In the genomic region with DNA sequence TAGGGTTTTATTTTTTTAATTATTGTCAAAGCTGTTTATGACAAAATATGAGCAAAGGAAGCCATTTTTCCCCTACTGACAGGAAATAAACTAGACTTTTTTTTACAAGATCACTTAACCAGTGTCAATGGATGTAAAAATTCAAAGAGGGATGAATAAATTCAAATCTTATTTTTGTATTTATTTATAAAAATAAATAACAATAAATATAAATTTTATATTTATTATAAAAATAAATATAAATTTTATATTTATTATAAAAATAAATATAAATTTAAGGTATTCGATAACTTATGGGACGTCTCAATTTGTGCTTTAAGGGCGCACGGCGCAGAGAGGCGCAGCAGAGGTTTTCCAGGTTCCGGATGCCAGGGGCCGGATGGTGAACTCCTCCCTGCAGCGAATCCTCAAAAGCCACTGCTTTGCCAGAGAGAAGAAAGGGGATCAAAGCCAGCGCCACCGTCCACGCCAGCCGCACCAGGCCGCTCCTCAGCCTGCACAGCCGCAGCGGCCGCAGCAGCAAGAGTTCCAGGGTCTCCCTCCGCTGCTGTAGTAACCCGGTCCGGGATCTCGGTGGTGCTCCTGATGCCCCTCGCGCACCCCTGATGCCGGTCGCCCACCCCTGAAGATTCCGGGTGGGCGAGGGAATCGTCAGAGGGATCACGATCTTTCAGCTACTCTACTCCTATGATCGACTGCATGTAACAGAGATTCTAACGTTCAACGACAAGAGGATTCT, we compare ENCODE assay signal across 14 cellular contexts. TPM values are rescaled to one million over a fixed set of nuclear protein-coding genes. Genes with fewer than 3 reads are reported as not detected.
DNase-seq lines count a peak whose midpoint lies in the region; ATAC-seq and TF ChIP-seq lines count a peak whose summit lies in the region.
"Had no signal": no experiment of that assay in that cellular context is flagged by ENCODE, and none has a peak within 500 bp of the region (broad histone marks: within the 10 kb centered on the region; RNA-seq: fewer than 3 reads in every experiment).

No MANE protein-coding gene starts in this region.

- H3K4me1 ChIP-seq in right cardiac atrium (ENCODE audit: control insufficient read depth, insufficient read depth, low read length): no peaks in the 10 kb centered on the region
- no peaks in the 10 kb centered on the region for H3K4me1 ChIP-seq in vagina

- H3K36me3 ChIP-seq in vagina: no peaks in the 10 kb centered on the region

- H3K4me3 ChIP-seq in right cardiac atrium (ENCODE audit: low read length) (peak overlapping the region; percentile 34), vagina (peak overlapping the region; percentile 15 to 26)

- no peak for TF ChIP-seq POLR2A in vagina (IDR thresholded peaks at IDR 0.05)

- H3K27me3 ChIP-seq in right cardiac atrium (ENCODE audit: control insufficient read depth, insufficient read depth): no peaks in the 10 kb centered on the region
- no peaks in the 10 kb centered on the region for H3K27me3 ChIP-seq in vagina

- no peak for ATAC-seq in right cardiac atrium
- no peak for ATAC-seq in left ventricle myocardium superior
- no peak for ATAC-seq in GM21528 (IDR thresholded peaks at IDR 0.05; ENCODE audit: low FRiP score, unreplicated experiment)
- ATAC-seq in HG03520 (IDR thresholded peaks at IDR 0.05; ENCODE audit: unreplicated experiment): no peak
- ATAC-seq: HepG2, left colon had no signal

- H3K9me3 ChIP-seq in right cardiac atrium (ENCODE audit: control insufficient read depth, low read length): no peaks in the 10 kb centered on the region
- H3K9me3 ChIP-seq in vagina: no peaks in the 10 kb centered on the region

- H3K27ac ChIP-seq in right cardiac atrium (ENCODE audit: low read length): no peak overlapping the region
- H3K27ac ChIP-seq in vagina: no peak overlapping the region

- no peak for TF ChIP-seq CTCF in vagina (IDR thresholded peaks at IDR 0.05)

- DNase-seq in right cardiac atrium: peak in 1 of 3 donors; percentile 10
- DNase-seq in left ventricle myocardium superior: no peak
- peak; percentile 20 for DNase-seq in dermis blood vessel endothelial cell
- DNase-seq in lung microvascular endothelial cell (ENCODE audit: low read depth in 2 of 2): peak; percentile 5 to 16
- DNase-seq in vagina (ENCODE audit: extremely low spot score in 2 of 2): no peak
- DNase-seq in Ammon's horn (ENCODE audit: low spot score): no peak
- DNase-seq: activated naive CD4-positive, alpha-beta T cell treated with anti-CD3 and anti-CD28 coated beads, Interleukin-2, amount 50 U/mL, for 16 hours; foreskin melanocyte; left colon; NCI-H1436; stimulated activated CD4-positive, alpha-beta T cell treated with anti-CD3 and anti-CD28 coated beads, Interleukin-1b, Interleukin-23, amount 100 ng/mL, for 48 hours had no signal

- 19% methylated on average over 32 of the region's 32 CpGs for WGBS in right cardiac atrium

- intact Hi-C loops in right cardiac atrium (cut with DNase I) (no loop called here), left ventricle myocardium superior (cut with micrococcal nuclease) (no loop called here), vagina (cut with DNase I) (no loop called here)

RNA-seq across cellular contexts. Expression of a gene that starts 28.6 kb away (rescaled TPM):
- 10 to 100 TPM; 13.4 to 14.9 (median 14.2) TPM for total RNA-seq in right cardiac atrium
- 4.9 TPM for polyA plus RNA-seq in right cardiac atrium
- total RNA-seq in left ventricle myocardium superior: 13.4 TPM
- 23.3 and 24.5 TPM in 2 replicates for total RNA-seq in dermis blood vessel endothelial cell
- total RNA-seq in lung microvascular endothelial cell: 12.9 and 19.2 TPM in 2 replicates
- 16.9 TPM for total RNA-seq in vagina

RNA-seq across cellular contexts. Expression of a gene that starts 35.5 kb away (rescaled TPM):
- 10 to 100 TPM; 37.6 to 59.0 (median 42.6) TPM for total RNA-seq in right cardiac atrium
- 39.5 TPM for polyA plus RNA-seq in right cardiac atrium
- total RNA-seq in left ventricle myocardium superior: 38.9 TPM
- 53.3 and 101 TPM in 2 replicates for total RNA-seq in dermis blood vessel endothelial cell
- total RNA-seq in lung microvascular endothelial cell: 34.7 and 45.1 TPM in 2 replicates
- total RNA-seq in vagina: 58.7 TPM

Comparison
In these comparisons a context has a peak if more than half of its experiments do, and no peak if none do; other contexts are left out.
1. DNase-seq: peak in dermis blood vessel endothelial cell (single experiment) and lung microvascular endothelial cell (2 of 2); none in left ventricle myocardium superior (single experiment), vagina (0 of 2) and Ammon's horn (single experiment).